In genomic region chr11:69302447-69302846, GRCh38 we compare ENCODE assay signal across 17 cellular contexts. TPM values are rescaled to one million over a fixed set of nuclear protein-coding genes. Genes with fewer than 3 reads are reported as not detected.
A peak's percentile ranks its signal among the peaks of the same experiment; 100 is the strongest.
DNase-seq lines count a peak whose midpoint lies in the region; ATAC-seq and TF ChIP-seq lines count a peak whose summit lies in the region.
"Had no signal": no experiment of that assay in that cellular context is flagged by ENCODE, and none has a peak within 500 bp of the region (broad histone marks: within the 10 kb centered on the region; RNA-seq: fewer than 3 reads in every experiment).

No MANE protein-coding gene starts in this region.

- H3K36me3 ChIP-seq in GM23248 (ENCODE audit: low read depth) = no peaks in the 10 kb centered on the region
- H3K36me3 ChIP-seq in SJSA1 = no peaks in the 10 kb centered on the region; the same call in 1 of the 2 replicates
- no peaks in the 10 kb centered on the region for H3K36me3 ChIP-seq in fibroblast of lung (ENCODE audit: control insufficient read depth, insufficient read depth, low read length)
- H3K36me3 ChIP-seq in smooth muscle cell (ENCODE audit: low read depth) = no peaks in the 10 kb centered on the region

- H3K27ac ChIP-seq in GM23248 = peak overlapping the region; percentile 96
- peak overlapping the region; percentile 91 for H3K27ac ChIP-seq in SJSA1
- H3K27ac ChIP-seq in fibroblast of lung (ENCODE audit: insufficient read depth, low read length) = peak overlapping the region; percentile 94
- peak overlapping the region; percentile 93 for H3K27ac ChIP-seq in smooth muscle cell (ENCODE audit: low read depth)

- peaks cover 49% of the 10 kb centered on the region for H3K4me1 ChIP-seq in GM23248 (ENCODE audit: insufficient read depth)
- peaks cover 56% of the 10 kb centered on the region for H3K4me1 ChIP-seq in SJSA1 (replicated peaks)
- H3K4me1 ChIP-seq in fibroblast of lung (ENCODE audit: control insufficient read depth, extremely low read depth, insufficient read depth, low read length) = peaks cover 46% of the 10 kb centered on the region
- peaks cover 16% of the 10 kb centered on the region for H3K4me1 ChIP-seq in smooth muscle cell (ENCODE audit: low read depth)

- in situ Hi-C loops in GM23248 (cut with MboI) = no loop called here

- DNase-seq in GM23248 (no peak), SJSA1 (ENCODE audit: low read depth in 1 of 2, low spot score in 2 of 2) (no peak), fibroblast of lung (ENCODE audit: low read depth in 2 of 2) (no peak), smooth muscle cell (lab: John Stamatoyannopoulos, UW; ENCODE audit: unreplicated experiment) (no peak), NOMO-1 treated with dmso at 0.1 percent for 144 hours (lab: John Stamatoyannopoulos, UW; ENCODE audit: unreplicated experiment) (no peak), HuH-7 (ENCODE audit: low spot score) (no peak), dedifferentiated amniotic fluid mesenchymal stem cell (ENCODE audit: extremely low spot score) (no peak)
- DNase-seq: activated CD4-positive, alpha-beta T cell treated with anti-CD3 and anti-CD28 coated beads, Interleukin-2, amount 50 U/mL, for 1 hour; activated naive CD4-positive, alpha-beta T cell treated with anti-CD3 and anti-CD28 coated beads for 36 hours; activated T-cell treated with anti-CD3 and anti-CD28 coated beads, Interleukin-2, amount 50 U/mL, for 1 hour; glutamatergic neuron; left ventricle myocardium superior; NCI-H187 treated with DMSO at 0.1 percent for 48 hours; T-helper 1 cell had no signal

- H3K4me2 ChIP-seq in GM23248 (ENCODE audit: unreplicated experiment) (peak overlapping the region; percentile 61), fibroblast of lung (ENCODE audit: extremely low read depth, insufficient read depth, low read length) (no peak overlapping the region), smooth muscle cell (peak overlapping the region; percentile 56)

- no peak for ATAC-seq in GM18498 (IDR thresholded peaks at IDR 0.05; ENCODE audit: unreplicated experiment)
- ATAC-seq: left ventricle myocardium superior had no signal

- H3K79me2 ChIP-seq in GM23248 (ENCODE audit: insufficient read depth) = peaks cover 5% of the 10 kb centered on the region; the same call in 1 of the 2 replicates
- H3K79me2 ChIP-seq in fibroblast of lung (ENCODE audit: control insufficient read depth, insufficient read depth, low read length) = peaks cover 24% of the 10 kb centered on the region
- no peaks in the 10 kb centered on the region for H3K79me2 ChIP-seq in smooth muscle cell (ENCODE audit: low read depth)

- peaks cover 42% of the 10 kb centered on the region for H3F3A ChIP-seq in GM23248 (ENCODE audit: insufficient read depth)
- peaks cover 10% of the 10 kb centered on the region for H3F3A ChIP-seq in smooth muscle cell (ENCODE audit: low read depth)

- H3K27me3 ChIP-seq in GM23248 (replicated peaks; ENCODE audit: insufficient read depth) = no peaks in the 10 kb centered on the region
- no peaks in the 10 kb centered on the region for H3K27me3 ChIP-seq in SJSA1 (replicated peaks)
- no peaks in the 10 kb centered on the region for H3K27me3 ChIP-seq in fibroblast of lung (ENCODE audit: control insufficient read depth, insufficient read depth, low read length)
- H3K27me3 ChIP-seq in smooth muscle cell (ENCODE audit: low read depth) = no peaks in the 10 kb centered on the region

- no peaks in the 10 kb centered on the region for H3K9me3 ChIP-seq in GM23248 (ENCODE audit: low read depth)
- no peaks in the 10 kb centered on the region for H3K9me3 ChIP-seq in SJSA1 (replicated peaks)
- no peaks in the 10 kb centered on the region for H3K9me3 ChIP-seq in fibroblast of lung (ENCODE audit: control insufficient read depth, insufficient read depth, low read depth, low read length)
- H3K9me3 ChIP-seq in smooth muscle cell (replicated peaks; ENCODE audit: low read depth) = no peaks in the 10 kb centered on the region

- peak overlapping the region; percentile 82 for H3K9ac ChIP-seq in GM23248
- H3K9ac ChIP-seq in fibroblast of lung (ENCODE audit: insufficient read depth, low read length) = peak overlapping the region; percentile 46
- H3K9ac ChIP-seq in smooth muscle cell (ENCODE audit: low read depth) = peak overlapping the region; percentile 75

- no peaks in the 10 kb centered on the region for H3K9me2 ChIP-seq in GM23248 (ENCODE audit: insufficient read depth)

- H3K4me3 ChIP-seq in GM23248 = 0 out of 2 replicates have a peak overlapping the region, but pooled peaks have one; percentile 14
- no peak overlapping the region for H3K4me3 ChIP-seq in SJSA1
- H3K4me3 ChIP-seq in fibroblast of lung (replicated peaks in 1 of 4; ENCODE audit: control extremely low read depth in 1 of 4, insufficient read depth in 1 of 4, low read depth in 3 of 4, low read length in 4 of 4) = no peak overlapping the region
- H3K4me3 ChIP-seq in smooth muscle cell = no peak overlapping the region

- WGBS in GM23248 (ENCODE audit: low coverage in 1 of 2, low lambda C conversion rate in 2 of 2, missing lambda C conversion rate in 2 of 2), 2 experiments = 88 to 90% methylated on average over 5 to 7 of the region's 7 CpGs
- over 99% methylated on average over 7 of the region's 7 CpGs for WGBS in smooth muscle cell (ENCODE audit: low lambda C conversion rate)

- TF ChIP-seq CTCF in fibroblast of lung (conservative IDR thresholded peaks at IDR 0.05 in 1 of 2, IDR thresholded peaks at IDR 0.05 in 1 of 2; ENCODE audit: low read depth in 1 of 2, low read length in 2 of 2) (no peak), smooth muscle cell (IDR thresholded peaks at IDR 0.05; ENCODE audit: borderline replicate concordance, insufficient read depth, poor library complexity, severe bottlenecking) (no peak)

- H4K20me1 ChIP-seq in GM23248 (ENCODE audit: insufficient read depth) (no peaks in the 10 kb centered on the region), fibroblast of lung (ENCODE audit: control insufficient read depth, extremely low read depth, insufficient read depth, low read length) (no peaks in the 10 kb centered on the region), smooth muscle cell (ENCODE audit: low read depth) (no peaks in the 10 kb centered on the region)

- H2AFZ ChIP-seq in GM23248 (no peak overlapping the region), fibroblast of lung (ENCODE audit: low read length) (no peak overlapping the region), smooth muscle cell (ENCODE audit: low read depth) (no peak overlapping the region)

RNA-seq across cellular contexts. Expression of gene MYEOV, which starts 8.5 kb away (rescaled TPM):
- total RNA-seq in GM23248 (2014; rRNA removed; shearing (Covaris generic)) = 0.63 and 0.86 TPM in 2 replicates
- 7.2 and 8.7 TPM in 2 replicates for polyA plus RNA-seq in GM23248 (2016; fragmentation: Nextera tagmentation; extraction: Ambion mirVana)
- 3.4 and 5.3 TPM in 2 replicates for total RNA-seq in SJSA1 (2014; rRNA removed; shearing (Covaris generic))
- total RNA-seq in fibroblast of lung = 1.2 TPM in 1 of 2 replicates, not detected in the other
- polyA plus RNA-seq in fibroblast of lung = 7.3 and 11.7 TPM in 2 replicates
- 11.8 and 28.9 TPM in 2 replicates for polyA plus RNA-seq in fibroblast of lung (2012)
- 3.0 and 40.6 TPM in 2 replicates for polyA minus RNA-seq in fibroblast of lung (ENCODE audit: low replicate concordance)
- total RNA-seq in smooth muscle cell = not detected in 2 replicates
- polyA plus RNA-seq in smooth muscle cell = 0.33 and 1.1 TPM in 2 replicates
- total RNA-seq: left ventricle myocardium superior, skeletal muscle tissue had no signal
- polyA plus RNA-seq: aorta had no signal
